Comparison of ENCODE assay signal across 27 cellular contexts in the genomic region with DNA sequence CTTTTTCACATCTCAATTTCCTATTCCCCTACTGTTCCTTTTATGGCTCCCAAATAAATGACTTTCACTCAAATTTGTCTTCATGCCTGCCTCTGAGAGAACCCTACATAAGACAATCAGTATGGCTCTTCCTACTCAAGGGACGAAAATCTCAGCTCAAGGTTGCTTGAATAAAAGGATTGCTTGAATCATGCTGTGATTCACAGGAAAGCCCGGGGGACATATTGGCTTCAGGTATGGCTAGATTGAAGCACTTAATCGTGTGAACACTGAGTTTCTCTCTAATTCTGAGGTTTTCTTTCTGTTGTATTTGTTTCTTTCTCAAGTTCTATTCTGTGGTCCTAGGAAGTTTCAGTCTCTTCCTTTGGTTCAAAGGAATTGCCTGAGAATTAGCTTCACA.
DNase-seq lines count a peak whose midpoint lies in the region; ATAC-seq, FAIRE-seq and TF ChIP-seq lines count a peak whose summit lies in the region.
"Had no signal": no experiment of that assay in that cellular context is flagged by ENCODE, and none has a peak within 500 bp of the region (broad histone marks: within the 10 kb centered on the region; RNA-seq: fewer than 3 reads in every experiment).

No MANE protein-coding gene starts in this region.

- H4K8ac ChIP-seq in mesendoderm (ENCODE audit: low read depth, low read length) = no peak overlapping the region

- H3K4me3 ChIP-seq in PC-3 (ENCODE audit: low read length) (no peak overlapping the region), bronchial epithelial cell (ENCODE audit: low read depth, low read length) (no peak overlapping the region), mesendoderm (ENCODE audit: low read length) (no peak overlapping the region)

- H3K36me3 ChIP-seq in PC-3 (ENCODE audit: low read depth, low read length) (no peaks in the 10 kb centered on the region), bronchial epithelial cell (ENCODE audit: control insufficient read depth, insufficient read depth, low read length) (no peaks in the 10 kb centered on the region), mesendoderm (ENCODE audit: control insufficient read depth, insufficient read depth, low read length) (no peaks in the 10 kb centered on the region)

- peaks cover 9% of the 10 kb centered on the region for H3F3A ChIP-seq in PC-3 (ENCODE audit: low read length, unreplicated experiment)

- peak overlapping the region; percentile 46 for H2AFZ ChIP-seq in PC-3 (ENCODE audit: low read length)

- H3K23ac ChIP-seq in mesendoderm (ENCODE audit: low read length) = no peak overlapping the region

- no CpG with 5 or more reads among the region's 3 CpGs for WGBS in mesendoderm (ENCODE audit: extremely low coverage, insufficient coverage, low lambda C conversion rate)

- no peak overlapping the region for H2BK15ac ChIP-seq in mesendoderm (replicated peaks; ENCODE audit: low read depth)

- POLR2A ChIA-PET in PC-3 (lab: Charles Lee; ENCODE audit: unreplicated experiment) = interaction anchor here (0.6 kb wide), 4 partner anchors 30 to 1237 kb away, joined by 3 read pairs; a partner anchor contains a TSS

- no peaks in the 10 kb centered on the region for H3K79me1 ChIP-seq in mesendoderm (ENCODE audit: low read length)

- no peak for FAIRE-seq in bronchial epithelial cell (lab: Jason Lieb, UNC)
- FAIRE-seq: GM12891, H1 had no signal

- TF ChIP-seq CTCF in PC-3 (conservative IDR thresholded peaks at IDR 0.05; ENCODE audit: low read depth, low read length) = no peak
- TF ChIP-seq CTCF in bronchial epithelial cell (IDR thresholded peaks at IDR 0.05; ENCODE audit: insufficient read depth, low read length, severe bottlenecking) = no peak

- H3K4me2 ChIP-seq in PC-3 (ENCODE audit: low read length) (peak overlapping the region; percentile 38), mesendoderm (ENCODE audit: low read length) (no peak overlapping the region)
- H3K4me2 ChIP-seq: KMS-11, SK-N-SH had no signal

- H3K9ac ChIP-seq in PC-3 (ENCODE audit: low read length) (peak overlapping the region; percentile 66), mesendoderm (ENCODE audit: low read length) (no peak overlapping the region)
- H3K9ac ChIP-seq: KMS-11, SK-N-SH had no signal

- H3K27ac ChIP-seq in PC-3 (ENCODE audit: low read length) (peak overlapping the region; percentile 93), mesendoderm (ENCODE audit: low read depth, low read length) (no peak overlapping the region)
- H3K27ac ChIP-seq: KMS-11 had no signal

- no peak overlapping the region for H2AK5ac ChIP-seq in mesendoderm (ENCODE audit: low read length)

- intact Hi-C loops in PC-3 (cut with micrococcal nuclease) = loop anchor here (5.0 to 10.0 kb wide), 4 partner anchors 111 to 372 kb away; a partner anchor contains a TSS

- ATAC-seq in PC-3 (no peak), HG02840 (IDR thresholded peaks at IDR 0.05; ENCODE audit: low FRiP score, unreplicated experiment) (no peak)
- ATAC-seq: Panc1 had no signal

- CTCF ChIA-PET in PC-3 (lab: Charles Lee) = interaction anchor here (0.6 kb wide), 1 partner anchor 139 kb away, joined by 3 read pairs; no protein-coding TSS in a partner anchor

- no peak overlapping the region for H2BK5ac ChIP-seq in mesendoderm (ENCODE audit: low read length)

- H3K9me3 ChIP-seq in PC-3 (ENCODE audit: low read length) = no peaks in the 10 kb centered on the region
- H3K9me3 ChIP-seq: Caco-2, SK-N-SH had no signal

- peak overlapping the region; percentile 65 for H3K4ac ChIP-seq in mesendoderm (ENCODE audit: low read depth, low read length)

- H3K18ac ChIP-seq in mesendoderm (ENCODE audit: low read length) = no peak overlapping the region

- H2BK120ac ChIP-seq in mesendoderm (ENCODE audit: low read depth, low read length) = no peak overlapping the region

- no TSS peak for BruUV-seq in PC-3 (replicated peaks; lab: Mats Ljungman, UMichigan)

- no peaks in the 10 kb centered on the region for H3K9me2 ChIP-seq in PC-3 (replicated peaks; ENCODE audit: low read length)
- H3K9me2 ChIP-seq: SK-N-SH had no signal

- peak; percentile 86 for DNase-seq in HPDE6-E6E7 (ENCODE audit: extremely low spot score)
- peak; percentile 88 for DNase-seq in PC-3
- peak; percentile 93 for DNase-seq in bronchial epithelial cell (ENCODE audit: low read depth)
- no peak for DNase-seq in mesendoderm
- no peak for DNase-seq in DMS79 (lab: John Stamatoyannopoulos, UW)
- DNase-seq in dedifferentiated amniotic fluid mesenchymal stem cell (ENCODE audit: extremely low spot score) = no peak
- DNase-seq: C1 segment of cervical spinal cord; Caco-2; CD4-positive, alpha-beta memory T cell; DMS 273 treated with DMSO at 0.1 percent for 48 hours; DMS79 treated with DMSO at 0.1 percent for 48 hours; GF-D8; HCEC 1CT; NCI-H1092; NCI-H1417 treated with DMSO at 0.1 percent for 48 hours; NCI-H1694 treated with DMSO at 0.1 percent for 48 hours; NCI-H2081 treated with DMSO at 0.1 percent for 48 hours; NCI-H446 treated with DMSO at 0.1 percent for 48 hours; NCI-H526; NCI-H82; SK-N-SH; SW 1271 had no signal

- H3K27me3 ChIP-seq in PC-3 (ENCODE audit: low read length) (no peaks in the 10 kb centered on the region), bronchial epithelial cell (ENCODE audit: control insufficient read depth, insufficient read depth, low read length) (no peaks in the 10 kb centered on the region), mesendoderm (ENCODE audit: insufficient read depth, low read length, poor library complexity) (no peaks in the 10 kb centered on the region)

- H3K79me2 ChIP-seq in PC-3 (ENCODE audit: low read length) (no peaks in the 10 kb centered on the region), mesendoderm (ENCODE audit: control insufficient read depth, insufficient read depth, low read length) (no peaks in the 10 kb centered on the region)

- H4K5ac ChIP-seq in mesendoderm (ENCODE audit: low read length) = no peak overlapping the region

- no peak overlapping the region for H3K56ac ChIP-seq in mesendoderm (ENCODE audit: low read length)

- H3K4me1 ChIP-seq in PC-3 (ENCODE audit: insufficient read depth, low read length) (peaks cover 80% of the 10 kb centered on the region), mesendoderm (ENCODE audit: control insufficient read depth, low read depth, low read length) (peaks cover 2% of the 10 kb centered on the region)

- no peaks in the 10 kb centered on the region for H4K20me1 ChIP-seq in PC-3 (ENCODE audit: low read length)

Comparison
In these comparisons a context has a peak if more than half of its experiments do, and no peak if none do; other contexts are left out.
1. DNase-seq: peak in HPDE6-E6E7 (single experiment), PC-3 (single experiment) and bronchial epithelial cell (single experiment); none in mesendoderm (single experiment), DMS79 (single experiment) and dedifferentiated amniotic fluid mesenchymal stem cell (single experiment).